Comparison of ENCODE assay signal across 8 cellular contexts in genomic region chr10:115432188-115432819, GRCh38.
DNase-seq lines count a peak whose midpoint lies in the region; ATAC-seq and TF ChIP-seq lines count a peak whose summit lies in the region.
"Had no signal": no experiment of that assay in that cellular context is flagged by ENCODE, and none has a peak within 500 bp of the region (broad histone marks: within the 10 kb centered on the region; RNA-seq: fewer than 3 reads in every experiment).

No MANE protein-coding gene starts in this region.

- H2AFZ ChIP-seq in neural cell (ENCODE audit: low read depth, low read length), result no peak overlapping the region

- H3K27me3 ChIP-seq in neural cell (ENCODE audit: insufficient read depth, low read depth, low read length), result no peaks in the 10 kb centered on the region

- H4K20me1 ChIP-seq in neural cell (ENCODE audit: insufficient read depth), result no peaks in the 10 kb centered on the region

- ATAC-seq in HG03521 (IDR thresholded peaks at IDR 0.05; ENCODE audit: unreplicated experiment), result no peak
- ATAC-seq: activated T-cell treated with anti-CD3 and anti-CD28 coated beads, Interleukin-2, amount 50 U/mL, for 72 hours had no signal

- no peak overlapping the region for H3K4me2 ChIP-seq in neural cell (ENCODE audit: low read length)

- H3K4me3 ChIP-seq in neural cell (ENCODE audit: low read length), result no peak overlapping the region

- peak; percentile 72 for TF ChIP-seq CTCF in neural cell (IDR thresholded peaks at IDR 0.05; ENCODE audit: poor library complexity, severe bottlenecking)

- no peak overlapping the region for H3K27ac ChIP-seq in neural cell (ENCODE audit: low read length)

- intact Hi-C loops in head of caudate nucleus (cut with DNase I), result no loop called here

- no peaks in the 10 kb centered on the region for H3K79me2 ChIP-seq in neural cell (replicated peaks; ENCODE audit: insufficient read depth, low read length)

- no peaks in the 10 kb centered on the region for H3F3A ChIP-seq in neural cell (ENCODE audit: insufficient read depth, low read length, poor library complexity, severe bottlenecking)

- DNase-seq in G401 (ENCODE audit: low spot score), result peak; percentile 8
- DNase-seq in LoVo (ENCODE audit: low spot score), result peak; percentile 5
- peak; percentile 40 for DNase-seq in astrocyte of the hippocampus (ENCODE audit: low read depth, low spot score)
- no peak for DNase-seq in head of caudate nucleus
- no peak for DNase-seq in activated naive CD4-positive, alpha-beta T cell (lab: John Stamatoyannopoulos, UW)
- DNase-seq: activated T-cell treated with anti-CD3 and anti-CD28 coated beads, Interleukin-2, amount 50 U/mL, for 72 hours had no signal

- no peaks in the 10 kb centered on the region for H3K9me2 ChIP-seq in neural cell (ENCODE audit: insufficient read depth, low read length)

- H3K9me3 ChIP-seq in neural cell (ENCODE audit: low read length), result no peaks in the 10 kb centered on the region

- TF ChIP-seq EP300 in neural cell (conservative IDR thresholded peaks at IDR 0.05; ENCODE audit: poor library complexity, severe bottlenecking), result no peak

- in situ Hi-C loops in G401 (cut with HindIII; ENCODE audit: low sequenced_read_pairs), result no loop called here

- H3K9ac ChIP-seq in neural cell (ENCODE audit: low read length), result no peak overlapping the region

- no peaks in the 10 kb centered on the region for H3K36me3 ChIP-seq in neural cell (ENCODE audit: insufficient read depth, low read length)

- TF ChIP-seq RAD21 in neural cell (conservative IDR thresholded peaks at IDR 0.05), result peak; percentile 82

TF ChIP-seq in neural cell, 6 proteins besides CTCF, POLR2A, EP300 and RAD21:
- no peak for TF ChIP-seq EZH2 (IDR thresholded peaks at IDR 0.05; ENCODE audit: borderline replicate concordance, insufficient read depth, low read length, poor library complexity, severe bottlenecking)
- TF ChIP-seq SMC3 (conservative IDR thresholded peaks at IDR 0.05; ENCODE audit: poor library complexity), result peak; percentile 81
- no peak for TF ChIP-seq POLR2AphosphoS5 (IDR thresholded peaks at IDR 0.05)

Comparison
In these comparisons a context has a peak if more than half of its experiments do, and no peak if none do; other contexts are left out.
1. DNase-seq: peak in G401 (single experiment), LoVo (single experiment) and astrocyte of the hippocampus (single experiment); none in head of caudate nucleus (0 of 42) and activated naive CD4-positive, alpha-beta T cell (0 of 4).